25 cellular contexts compared by ENCODE assay signal in the genomic region with DNA sequence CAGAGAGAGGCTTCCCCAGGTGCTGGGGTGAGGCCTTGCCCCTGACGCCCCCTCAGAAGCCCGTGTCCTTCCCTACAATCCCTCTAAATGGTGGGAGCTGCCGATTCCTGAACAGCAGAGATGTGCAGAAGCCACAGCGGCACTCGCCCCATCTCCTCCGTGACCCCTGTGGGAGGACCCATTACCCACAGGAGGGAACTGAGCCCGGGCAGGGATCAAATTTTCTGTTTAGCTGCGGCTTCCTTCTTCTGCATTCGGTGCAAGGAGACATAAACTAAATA.
"Had no signal": no experiment of that assay in that cellular context is flagged by ENCODE, and none has a peak within 500 bp of the region (broad histone marks: within the 10 kb centered on the region; RNA-seq: fewer than 3 reads in every experiment).

No MANE protein-coding gene starts in this region.

- H3K36me3 ChIP-seq: brain microvascular endothelial cell, esophagus muscularis mucosa, gastrocnemius medialis had no signal

- H3K4me3 Mint-ChIP-seq: activated CD4-positive, alpha-beta memory T cell treated with anti-CD3 and anti-CD28 coated beads, Interleukin-2, amount 10 ng/mL, durations not matched to agents 7 days and 5 days; activated CD4-positive, alpha-beta T cell treated with anti-CD3 and anti-CD28 coated beads, Interleukin-2, amount 10 ng/mL, durations not matched to agents 7 days and 5 days; activated naive CD4-positive, alpha-beta T cell treated with anti-CD3 and anti-CD28 coated beads, Interleukin-2, amount 10 ng/mL, durations not matched to agents 7 days and 5 days; activated naive CD8-positive, alpha-beta T cell treated with anti-CD3 and anti-CD28 coated beads, Interleukin-2, amount 10 ng/mL, durations not matched to agents 7 days and 5 days; activated T-cell treated with anti-CD3 and anti-CD28 coated beads, Interleukin-2, amount 50 U/mL, for 24 hours; activated T-cell treated with anti-CD3 and anti-CD28 coated beads, Interleukin-2, amount 50 U/mL, for 72 hours had no signal

- H3K9me3 Mint-ChIP-seq: activated CD4-positive, alpha-beta memory T cell treated with anti-CD3 and anti-CD28 coated beads, Interleukin-2, amount 10 ng/mL, durations not matched to agents 7 days and 5 days; activated CD4-positive, alpha-beta T cell treated with anti-CD3 and anti-CD28 coated beads, Interleukin-2, amount 10 ng/mL, durations not matched to agents 7 days and 5 days; activated naive CD4-positive, alpha-beta T cell treated with anti-CD3 and anti-CD28 coated beads, Interleukin-2, amount 10 ng/mL, durations not matched to agents 7 days and 5 days; activated naive CD4-positive, alpha-beta T cell treated with anti-CD3 and anti-CD28 coated beads, Interleukin-2, amount 50 U/mL, for 72 hours; activated naive CD8-positive, alpha-beta T cell treated with anti-CD3 and anti-CD28 coated beads, Interleukin-2, amount 10 ng/mL, durations not matched to agents 7 days and 5 days; activated T-cell treated with anti-CD3 and anti-CD28 coated beads, Interleukin-2, amount 50 U/mL, for 24 hours; activated T-cell treated with anti-CD3 and anti-CD28 coated beads, Interleukin-2, amount 50 U/mL, for 72 hours had no signal

- DNase-seq: activated CD4-positive, alpha-beta memory T cell treated with anti-CD3 and anti-CD28 coated beads, Interleukin-2, amount 10 ng/mL, durations not matched to agents 7 days and 5 days; activated CD4-positive, alpha-beta T cell treated with anti-CD3 and anti-CD28 coated beads for 1 hour; activated CD4-positive, alpha-beta T cell treated with anti-CD3 and anti-CD28 coated beads for 4 hours; activated CD4-positive, alpha-beta T cell treated with anti-CD3 and anti-CD28 coated beads, Interleukin-2, amount 10 ng/mL, durations not matched to agents 7 days and 5 days; activated CD4-positive, alpha-beta T cell treated with anti-CD3 and anti-CD28 coated beads, Interleukin-2, amount 50 U/mL, for 4 hours; activated CD8-positive, alpha-beta memory T cell treated with anti-CD3 and anti-CD28 coated beads, Interleukin-2, amount 50 U/mL, for 48 hours; activated gamma-delta T cell; activated naive CD4-positive, alpha-beta T cell; activated naive CD4-positive, alpha-beta T cell treated with anti-CD3 and anti-CD28 coated beads, Interleukin-2, amount 10 ng/mL, durations not matched to agents 7 days and 5 days; activated naive CD8-positive, alpha-beta T cell treated with anti-CD3 and anti-CD28 coated beads, Interleukin-2, amount 10 ng/mL, durations not matched to agents 7 days and 5 days; activated T-cell treated with anti-CD3 and anti-CD28 coated beads for 4 hours; activated T-cell treated with anti-CD3 and anti-CD28 coated beads, Interleukin-2, amount 50 U/mL, for 24 hours; activated T-cell treated with anti-CD3 and anti-CD28 coated beads, Interleukin-2, amount 50 U/mL, for 72 hours; amniotic stem cell; anterior cingulate cortex; brain microvascular endothelial cell; caudate nucleus; effector memory CD4-positive, alpha-beta T cell; erythroblast; foreskin keratinocyte; gastrocnemius medialis; glutamatergic neuron; T-helper 2 cell had no signal

- H3K9me3 ChIP-seq: esophagus muscularis mucosa, gastrocnemius medialis had no signal

- H3K36me3 Mint-ChIP-seq: activated naive CD4-positive, alpha-beta T cell treated with anti-CD3 and anti-CD28 coated beads, Interleukin-2, amount 10 ng/mL, durations not matched to agents 7 days and 5 days; activated naive CD4-positive, alpha-beta T cell treated with anti-CD3 and anti-CD28 coated beads, Interleukin-2, amount 50 U/mL, for 72 hours; activated naive CD8-positive, alpha-beta T cell treated with anti-CD3 and anti-CD28 coated beads, Interleukin-2, amount 10 ng/mL, durations not matched to agents 7 days and 5 days had no signal

- H3K27ac Mint-ChIP-seq: activated CD4-positive, alpha-beta memory T cell treated with anti-CD3 and anti-CD28 coated beads, Interleukin-2, amount 10 ng/mL, durations not matched to agents 7 days and 5 days; activated CD4-positive, alpha-beta T cell treated with anti-CD3 and anti-CD28 coated beads, Interleukin-2, amount 10 ng/mL, durations not matched to agents 7 days and 5 days; activated naive CD4-positive, alpha-beta T cell treated with anti-CD3 and anti-CD28 coated beads, Interleukin-2, amount 10 ng/mL, durations not matched to agents 7 days and 5 days; activated naive CD8-positive, alpha-beta T cell treated with anti-CD3 and anti-CD28 coated beads, Interleukin-2, amount 10 ng/mL, durations not matched to agents 7 days and 5 days; activated T-cell treated with anti-CD3 and anti-CD28 coated beads, Interleukin-2, amount 50 U/mL, for 24 hours; activated T-cell treated with anti-CD3 and anti-CD28 coated beads, Interleukin-2, amount 50 U/mL, for 72 hours had no signal

- H3K27me3 Mint-ChIP-seq: activated CD4-positive, alpha-beta memory T cell treated with anti-CD3 and anti-CD28 coated beads, Interleukin-2, amount 10 ng/mL, durations not matched to agents 7 days and 5 days; activated naive CD4-positive, alpha-beta T cell treated with anti-CD3 and anti-CD28 coated beads, Interleukin-2, amount 10 ng/mL, durations not matched to agents 7 days and 5 days had no signal

- H3K27me3 ChIP-seq: brain microvascular endothelial cell, foreskin keratinocyte, gastrocnemius medialis had no signal

- H3K27ac ChIP-seq: brain microvascular endothelial cell, esophagus muscularis mucosa, foreskin keratinocyte, gastrocnemius medialis had no signal

- H3K4me1 Mint-ChIP-seq: activated CD4-positive, alpha-beta memory T cell treated with anti-CD3 and anti-CD28 coated beads, Interleukin-2, amount 10 ng/mL, durations not matched to agents 7 days and 5 days; activated CD4-positive, alpha-beta T cell treated with anti-CD3 and anti-CD28 coated beads, Interleukin-2, amount 10 ng/mL, durations not matched to agents 7 days and 5 days; activated naive CD4-positive, alpha-beta T cell treated with anti-CD3 and anti-CD28 coated beads, Interleukin-2, amount 10 ng/mL, durations not matched to agents 7 days and 5 days; activated naive CD8-positive, alpha-beta T cell treated with anti-CD3 and anti-CD28 coated beads, Interleukin-2, amount 10 ng/mL, durations not matched to agents 7 days and 5 days had no signal

- ATAC-seq: activated naive CD4-positive, alpha-beta T cell treated with anti-CD3 and anti-CD28 coated beads, Interleukin-2, amount 50 U/mL, for 72 hours; activated T-cell treated with anti-CD3 and anti-CD28 coated beads, Interleukin-2, amount 50 U/mL, for 72 hours; foreskin keratinocyte; gastrocnemius medialis had no signal

- H3K4me3 ChIP-seq: esophagus muscularis mucosa, gastrocnemius medialis had no signal

- H3K4me1 ChIP-seq: esophagus muscularis mucosa, foreskin keratinocyte, gastrocnemius medialis had no signal
